In the genomic region with DNA sequence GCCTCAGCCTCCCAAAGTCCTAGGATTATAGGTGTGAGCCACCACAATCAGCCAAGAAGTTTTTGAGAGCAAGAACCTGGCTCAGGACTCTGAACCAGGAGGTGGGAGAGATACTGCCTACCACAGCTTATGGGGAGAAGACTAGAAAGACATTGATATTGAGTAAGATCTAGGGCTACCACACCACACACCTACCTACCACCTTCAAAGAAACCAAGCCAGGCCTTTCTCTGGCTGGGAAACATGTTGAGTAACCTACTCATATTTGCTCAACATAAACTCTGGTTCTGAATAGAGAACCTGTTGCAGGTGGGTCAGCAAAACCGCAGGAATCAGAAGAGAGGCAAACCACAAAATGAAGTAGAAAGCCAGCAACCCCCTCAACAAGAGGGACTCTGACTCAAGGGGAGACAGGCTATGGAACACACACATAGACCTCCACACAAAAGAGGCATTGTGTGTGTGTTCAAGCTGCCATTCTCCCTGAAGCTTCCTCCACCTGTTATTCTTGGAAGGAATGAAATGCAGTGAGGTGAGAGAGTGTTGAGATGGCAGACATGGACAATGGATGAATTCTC, we compare ENCODE assay signal across 29 cellular contexts.
"Had no signal": no experiment of that assay in that cellular context is flagged by ENCODE, and none has a peak within 500 bp of the region (broad histone marks: within the 10 kb centered on the region; RNA-seq: fewer than 3 reads in every experiment).

No MANE protein-coding gene starts in this region.

- DNase-seq: activated B cell treated with CpG ODN at 0.5 μM for 24 hours; activated CD8-positive, alpha-beta memory T cell treated with anti-CD3 and anti-CD28 coated beads for 24 hours; activated CD8-positive, alpha-beta T cell treated with anti-CD3 and anti-CD28 coated beads for 36 hours; activated effector memory CD4-positive, alpha-beta T cell treated with anti-CD3 and anti-CD28 coated beads, Interleukin-2, amount 50 U/mL, for 16 hours; activated naive CD4-positive, alpha-beta T cell treated with anti-CD3 and anti-CD28 coated beads for 36 hours; activated naive CD8-positive, alpha-beta T cell treated with anti-CD3 and anti-CD28 coated beads, Interleukin-2, amount 10 ng/mL, durations not matched to agents 7 days and 5 days; activated T-cell treated with anti-CD3 and anti-CD28 coated beads, Interleukin-2, amount 50 U/mL, for 4 hours; amygdala; aorta; body of pancreas; caudate nucleus; cortex of kidney; dermis blood vessel endothelial cell; effector CD4-positive, alpha-beta T cell; effector memory CD8-positive, alpha-beta T cell; erythroblast; foreskin keratinocyte; gastrocnemius medialis; glutamatergic neuron; heart left ventricle; T-helper 1 cell; T-helper 17 cell; T1000; WERI-Rb-1 had no signal

- H3K4me3 Mint-ChIP-seq: activated B cell treated with CpG ODN at 0.5 μM for 24 hours; activated CD8-positive, alpha-beta T cell treated with anti-CD3 and anti-CD28 coated beads for 36 hours; activated naive CD4-positive, alpha-beta T cell treated with anti-CD3 and anti-CD28 coated beads for 36 hours; activated naive CD4-positive, alpha-beta T cell treated with anti-CD3 and anti-CD28 coated beads, Interleukin-2, amount 50 U/mL, for 24 hours; activated naive CD8-positive, alpha-beta T cell treated with anti-CD3 and anti-CD28 coated beads, Interleukin-2, amount 10 ng/mL, durations not matched to agents 7 days and 5 days; activated T-cell treated with anti-CD3 and anti-CD28 coated beads, Interleukin-2, amount 50 U/mL, for 4 hours; effector memory CD8-positive, alpha-beta T cell; T-helper 17 cell; T-helper 2 cell treated with Interferon-gamma antibody and Interleukin-4, amounts not matched to agents 5 μg/mL and 100 μg/mL, for 36 hours had no signal

- H3K27me3 ChIP-seq: body of pancreas, esophagus muscularis mucosa, foreskin keratinocyte, gastrocnemius medialis, heart left ventricle had no signal

- ATAC-seq: activated CD4-positive, CD25-positive, alpha-beta regulatory T cell treated with anti-CD3 and anti-CD28 coated beads, Interleukin-2, amount 50 U/mL, for 24 hours; activated CD8-positive, alpha-beta T cell treated with anti-CD3 and anti-CD28 coated beads for 36 hours; body of pancreas; effector memory CD8-positive, alpha-beta T cell; foreskin keratinocyte; gastrocnemius medialis; heart left ventricle; T-helper 17 cell had no signal

- H3K9me3 Mint-ChIP-seq: activated B cell treated with CpG ODN at 0.5 μM for 24 hours; activated CD8-positive, alpha-beta T cell treated with anti-CD3 and anti-CD28 coated beads for 36 hours; activated naive CD4-positive, alpha-beta T cell treated with anti-CD3 and anti-CD28 coated beads for 36 hours; activated naive CD4-positive, alpha-beta T cell treated with anti-CD3 and anti-CD28 coated beads, Interleukin-2, amount 50 U/mL, for 24 hours; activated naive CD8-positive, alpha-beta T cell treated with anti-CD3 and anti-CD28 coated beads, Interleukin-2, amount 10 ng/mL, durations not matched to agents 7 days and 5 days; activated T-cell treated with anti-CD3 and anti-CD28 coated beads, Interleukin-2, amount 50 U/mL, for 4 hours; activated T-helper 2 cell treated with anti-CD3 and anti-CD28 coated beads, Interferon-gamma antibody, Interleukin-2, Interleukin-4, amounts not matched to agents 10 μg/mL and 5 μg/mL and 100 μg/mL, durations not matched to agents 14 hours and 24 hours and 36 hours; effector memory CD8-positive, alpha-beta T cell; T-helper 2 cell treated with Interferon-gamma antibody and Interleukin-4, amounts not matched to agents 5 μg/mL and 100 μg/mL, for 36 hours had no signal

- H3K27me3 Mint-ChIP-seq: activated B cell treated with CpG ODN at 0.5 μM for 24 hours; activated CD8-positive, alpha-beta T cell treated with anti-CD3 and anti-CD28 coated beads for 36 hours; activated naive CD4-positive, alpha-beta T cell treated with anti-CD3 and anti-CD28 coated beads, Interleukin-2, amount 50 U/mL, for 24 hours; activated naive CD8-positive, alpha-beta T cell treated with anti-CD3 and anti-CD28 coated beads, Interleukin-2, amount 10 ng/mL, durations not matched to agents 7 days and 5 days; T-helper 17 cell had no signal

- H3K36me3 Mint-ChIP-seq: activated naive CD4-positive, alpha-beta T cell treated with anti-CD3 and anti-CD28 coated beads, Interleukin-2, amount 50 U/mL, for 24 hours; activated naive CD8-positive, alpha-beta T cell treated with anti-CD3 and anti-CD28 coated beads, Interleukin-2, amount 10 ng/mL, durations not matched to agents 7 days and 5 days had no signal

- H3K4me3 ChIP-seq: body of pancreas, esophagus muscularis mucosa, gastrocnemius medialis, heart left ventricle had no signal

- H3K36me3 ChIP-seq: esophagus muscularis mucosa, gastrocnemius medialis, heart left ventricle, WERI-Rb-1 had no signal

- H3K27ac Mint-ChIP-seq: activated B cell treated with CpG ODN at 0.5 μM for 24 hours; activated CD8-positive, alpha-beta T cell treated with anti-CD3 and anti-CD28 coated beads for 36 hours; activated naive CD4-positive, alpha-beta T cell treated with anti-CD3 and anti-CD28 coated beads for 36 hours; activated naive CD4-positive, alpha-beta T cell treated with anti-CD3 and anti-CD28 coated beads, Interleukin-2, amount 50 U/mL, for 24 hours; activated naive CD8-positive, alpha-beta T cell treated with anti-CD3 and anti-CD28 coated beads, Interleukin-2, amount 10 ng/mL, durations not matched to agents 7 days and 5 days; activated T-helper 2 cell treated with anti-CD3 and anti-CD28 coated beads, Interferon-gamma antibody, Interleukin-2, Interleukin-4, amounts not matched to agents 10 μg/mL and 5 μg/mL and 100 μg/mL, durations not matched to agents 14 hours and 24 hours and 36 hours; effector memory CD8-positive, alpha-beta T cell; T-helper 17 cell; T-helper 2 cell treated with Interferon-gamma antibody and Interleukin-4, amounts not matched to agents 5 μg/mL and 100 μg/mL, for 36 hours had no signal

- H3K27ac ChIP-seq: body of pancreas, esophagus muscularis mucosa, foreskin keratinocyte, gastrocnemius medialis, heart left ventricle, WERI-Rb-1 had no signal

- H3K9me3 ChIP-seq: body of pancreas, esophagus muscularis mucosa, gastrocnemius medialis, heart left ventricle had no signal

- H3K4me1 Mint-ChIP-seq: activated B cell treated with CpG ODN at 0.5 μM for 24 hours; activated naive CD4-positive, alpha-beta T cell treated with anti-CD3 and anti-CD28 coated beads, Interleukin-2, amount 50 U/mL, for 24 hours; activated naive CD8-positive, alpha-beta T cell treated with anti-CD3 and anti-CD28 coated beads, Interleukin-2, amount 10 ng/mL, durations not matched to agents 7 days and 5 days; T-helper 17 cell had no signal

- H3K4me1 ChIP-seq: body of pancreas, esophagus muscularis mucosa, foreskin keratinocyte, gastrocnemius medialis, heart left ventricle had no signal
